In genomic region chr12:10175849-10176641, GRCh38 we compare ENCODE assay signal across 1 cellular context.
TF ChIP-seq lines count a peak whose summit lies in the region.

No MANE protein-coding gene starts in this region.

TF ChIP-seq in GM12891, 5 proteins besides CTCF, POLR2A, EP300 and RAD21:
- no peak for TF ChIP-seq PAX5 (IDR thresholded peaks at IDR 0.05; ENCODE audit: insufficient read depth, low read length, severe bottlenecking)
- TF ChIP-seq POLR2AphosphoS5 (IDR thresholded peaks at IDR 0.05; ENCODE audit: low read depth, low read length): no peak
- TF ChIP-seq POU2F2 (IDR thresholded peaks at IDR 0.05; ENCODE audit: low read depth, low read length): no peak
- no peak for TF ChIP-seq TAF1 (IDR thresholded peaks at IDR 0.05; ENCODE audit: low read depth, low read length)
- TF ChIP-seq SPI1 (IDR thresholded peaks at IDR 0.05; ENCODE audit: low read depth, low read length): no peak
